Comparison of ENCODE assay signal across 27 cellular contexts in the genomic region with DNA sequence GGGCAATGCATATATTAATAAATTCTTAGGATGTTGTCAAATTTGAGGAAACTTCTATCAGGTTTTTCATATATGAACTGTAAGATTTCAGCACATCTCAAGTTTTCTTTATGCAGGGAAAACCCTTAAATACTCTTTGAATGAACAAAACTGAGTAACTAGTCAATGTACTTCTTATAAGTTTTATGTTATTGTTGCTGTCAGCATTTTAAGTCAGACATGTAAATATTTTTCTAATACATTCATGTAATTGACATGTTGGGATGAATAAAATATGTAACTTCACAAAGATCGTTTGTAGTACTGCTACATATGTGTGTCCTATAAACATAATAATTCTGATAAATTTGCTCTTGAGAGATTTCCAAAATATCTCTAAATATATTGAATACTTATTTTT.
"Had no signal": no experiment of that assay in that cellular context is flagged by ENCODE, and none has a peak within 500 bp of the region (broad histone marks: within the 10 kb centered on the region; RNA-seq: fewer than 3 reads in every experiment).

No MANE protein-coding gene starts in this region.

- H3K36me3 Mint-ChIP-seq: stimulated activated effector memory CD8-positive, alpha-beta T cell treated with anti-CD3 and anti-CD28 coated beads, Interleukin-12 subunit alpha, Interleukin-12 subunit beta, amount 100 ng/mL, for 72 hours; stimulated activated memory B cell treated with anti-CD40 and anti-IgM and Interleukin-4, amounts not matched to agents 10 μg/mL and 1 μg/mL and 100 μg/mL, for 72 hours; stimulated activated naive B cell treated with anti-CD40 and anti-IgM and Interleukin-4, amounts not matched to agents 10 μg/mL and 1 μg/mL and 100 μg/mL, for 72 hours; type B pancreatic cell had no signal

- H3K27ac Mint-ChIP-seq: stimulated activated effector memory CD8-positive, alpha-beta T cell treated with anti-CD3 and anti-CD28 coated beads, Interleukin-12 subunit alpha, Interleukin-12 subunit beta, amount 100 ng/mL, for 72 hours; stimulated activated memory B cell treated with anti-CD40 and anti-IgM and Interleukin-4, amounts not matched to agents 10 μg/mL and 1 μg/mL and 100 μg/mL, for 72 hours; stimulated activated naive B cell treated with anti-CD40 and anti-IgM and Interleukin-4, amounts not matched to agents 10 μg/mL and 1 μg/mL and 100 μg/mL, for 72 hours; stimulated activated naive CD8-positive, alpha-beta T cell treated with anti-CD3 and anti-CD28 coated beads, Interleukin-15, amount 100 ng/mL, for 72 hours; stimulated activated naive CD8-positive, alpha-beta T cell treated with anti-CD3 and anti-CD28 coated beads, Interleukin-15, Interleukin-2, amounts not matched to agents 100 ng/mL and 50 ng/mL, for 24 hours; type B pancreatic cell had no signal

- H3K9me3 ChIP-seq: stomach, suprapubic skin, testis, thoracic aorta, thyroid gland, tibial artery, tibial nerve, transverse colon, upper lobe of left lung, upper lobe of right lung, uterus, vagina had no signal

- H3K36me3 ChIP-seq: stomach, suprapubic skin, thoracic aorta, thyroid gland, tibial artery, tibial nerve, transverse colon, upper lobe of left lung, upper lobe of right lung, uterus, vagina had no signal

- DNase-seq: stimulated activated CD4-positive, alpha-beta T cell treated with anti-CD3 and anti-CD28 coated beads, Interleukin-2, amount 100 ng/mL, for 48 hours; stimulated activated CD4-positive, alpha-beta T cell treated with anti-CD3 and anti-CD28 coated beads, Interleukin-4, amount 100 ng/mL, for 1 hour; stimulated activated CD4-positive, alpha-beta T cell treated with anti-CD3 and anti-CD28 coated beads, Interleukin-4, amount 100 ng/mL, for 24 hours; stimulated activated CD4-positive, alpha-beta T cell treated with anti-CD3 and anti-CD28 coated beads, Interleukin-4, amount 100 ng/mL, for 4 hours; stimulated activated CD8-positive, alpha-beta memory T cell treated with anti-CD3 and anti-CD28 coated beads, Interleukin-4, amount 100 ng/mL, for 48 hours; stimulated activated naive B cell treated with anti-CD40 and anti-IgM and Interleukin-4, amounts not matched to agents 10 μg/mL and 1 μg/mL and 100 μg/mL, for 72 hours; stimulated activated naive CD4-positive, alpha-beta T cell; stimulated activated naive CD4-positive, alpha-beta T cell treated with Interleukin-2 at 50 U/mL for 16 hours; stimulated activated naive CD8-positive, alpha-beta T cell treated with anti-CD3 and anti-CD28 coated beads, Interleukin-15, amount 100 ng/mL, for 72 hours; stimulated activated naive CD8-positive, alpha-beta T cell treated with anti-CD3 and anti-CD28 coated beads, Interleukin-15, Interleukin-2, amounts not matched to agents 100 U/mL and 50 U/mL, for 24 hours; stomach; substantia nigra; testis; thyroid gland; tibial artery; transverse colon; upper lobe of left lung; upper lobe of right lung; uterus had no signal

- H3K4me3 ChIP-seq: stomach, suprapubic skin, testis, thoracic aorta, thyroid gland, tibial artery, tibial nerve, transverse colon, upper lobe of left lung, upper lobe of right lung, uterus, vagina had no signal

- H3K27ac ChIP-seq: stomach, suprapubic skin, testis, thoracic aorta, thyroid gland, tibial artery, tibial nerve, transverse colon, upper lobe of left lung, upper lobe of right lung, uterus, vagina had no signal

- H3K4me3 Mint-ChIP-seq: stimulated activated effector memory CD8-positive, alpha-beta T cell treated with anti-CD3 and anti-CD28 coated beads, Interleukin-12 subunit alpha, Interleukin-12 subunit beta, amount 100 ng/mL, for 72 hours; stimulated activated memory B cell treated with anti-CD40 and anti-IgM and Interleukin-4, amounts not matched to agents 10 μg/mL and 1 μg/mL and 100 μg/mL, for 72 hours; stimulated activated naive B cell treated with anti-CD40 and anti-IgM and Interleukin-4, amounts not matched to agents 10 μg/mL and 1 μg/mL and 100 μg/mL, for 72 hours; stimulated activated naive CD8-positive, alpha-beta T cell treated with anti-CD3 and anti-CD28 coated beads, Interleukin-15, amount 100 ng/mL, for 72 hours; stimulated activated naive CD8-positive, alpha-beta T cell treated with anti-CD3 and anti-CD28 coated beads, Interleukin-15, Interleukin-2, amounts not matched to agents 100 ng/mL and 50 ng/mL, for 24 hours; type B pancreatic cell had no signal

- H3K4me1 ChIP-seq: suprapubic skin, testis, transverse colon, upper lobe of left lung, upper lobe of right lung, uterus, vagina had no signal

- H3K27me3 ChIP-seq: stomach, suprapubic skin, testis, thyroid gland, tibial artery, tibial nerve, transverse colon, upper lobe of left lung, upper lobe of right lung, uterus, vagina had no signal

- H3K27me3 Mint-ChIP-seq: stimulated activated memory B cell treated with anti-CD40 and anti-IgM and Interleukin-4, amounts not matched to agents 10 μg/mL and 1 μg/mL and 100 μg/mL, for 72 hours; stimulated activated naive CD8-positive, alpha-beta T cell treated with anti-CD3 and anti-CD28 coated beads, Interleukin-15, amount 100 ng/mL, for 72 hours; stimulated activated naive CD8-positive, alpha-beta T cell treated with anti-CD3 and anti-CD28 coated beads, Interleukin-15, Interleukin-2, amounts not matched to agents 100 ng/mL and 50 ng/mL, for 24 hours; type B pancreatic cell had no signal

- ATAC-seq: stimulated activated effector memory CD8-positive, alpha-beta T cell treated with anti-CD3 and anti-CD28 coated beads, Interleukin-12 subunit alpha, Interleukin-12 subunit beta, amount 100 ng/mL, for 72 hours; stimulated activated memory B cell treated with anti-CD40 and anti-IgM and Interleukin-4, amounts not matched to agents 10 μg/mL and 1 μg/mL and 100 μg/mL, for 72 hours; stimulated activated naive B cell treated with anti-CD40 and anti-IgM and Interleukin-4, amounts not matched to agents 10 μg/mL and 1 μg/mL and 100 μg/mL, for 72 hours; stimulated activated naive CD8-positive, alpha-beta T cell treated with anti-CD3 and anti-CD28 coated beads, Interleukin-15, amount 100 ng/mL, for 72 hours; stimulated activated naive CD8-positive, alpha-beta T cell treated with anti-CD3 and anti-CD28 coated beads, Interleukin-15, Interleukin-2, amounts not matched to agents 100 U/mL and 50 U/mL, for 24 hours; upper lobe of right lung had no signal

- H3K4me1 Mint-ChIP-seq: stimulated activated effector memory CD8-positive, alpha-beta T cell treated with anti-CD3 and anti-CD28 coated beads, Interleukin-12 subunit alpha, Interleukin-12 subunit beta, amount 100 ng/mL, for 72 hours; stimulated activated memory B cell treated with anti-CD40 and anti-IgM and Interleukin-4, amounts not matched to agents 10 μg/mL and 1 μg/mL and 100 μg/mL, for 72 hours; stimulated activated naive B cell treated with anti-CD40 and anti-IgM and Interleukin-4, amounts not matched to agents 10 μg/mL and 1 μg/mL and 100 μg/mL, for 72 hours; stimulated activated naive CD8-positive, alpha-beta T cell treated with anti-CD3 and anti-CD28 coated beads, Interleukin-15, amount 100 ng/mL, for 72 hours had no signal

- H3K9me3 Mint-ChIP-seq: stimulated activated memory B cell treated with anti-CD40 and anti-IgM and Interleukin-4, amounts not matched to agents 10 μg/mL and 1 μg/mL and 100 μg/mL, for 72 hours; stimulated activated naive CD8-positive, alpha-beta T cell treated with anti-CD3 and anti-CD28 coated beads, Interleukin-15, Interleukin-2, amounts not matched to agents 100 ng/mL and 50 ng/mL, for 24 hours; type B pancreatic cell had no signal
